In the genomic region with DNA sequence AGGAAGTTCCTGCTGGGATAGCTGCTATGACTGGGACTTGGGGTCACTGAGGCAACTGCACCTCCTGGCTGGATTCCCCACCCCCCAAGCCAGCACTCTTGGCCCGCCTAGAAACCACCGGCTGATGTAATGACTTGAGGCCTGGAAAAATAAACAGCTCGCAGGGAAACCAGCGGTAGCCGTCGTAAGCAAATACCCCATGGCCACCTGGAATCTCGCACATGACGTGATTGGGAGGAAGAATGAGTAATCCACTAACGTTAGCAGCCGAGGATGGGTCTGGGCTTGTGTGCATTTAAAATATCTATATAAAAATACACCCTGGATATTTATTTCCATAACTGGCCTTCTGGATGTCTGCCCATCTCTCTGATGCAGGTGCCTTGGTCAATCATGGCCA, we compare ENCODE assay signal across 15 cellular contexts.
DNase-seq lines count a peak whose midpoint lies in the region; TF ChIP-seq lines count a peak whose summit lies in the region.
"Had no signal": no experiment of that assay in that cellular context is flagged by ENCODE, and none has a peak within 500 bp of the region (broad histone marks: within the 10 kb centered on the region; RNA-seq: fewer than 3 reads in every experiment).

No MANE protein-coding gene starts in this region.

- no peak overlapping the region for H2AK5ac ChIP-seq in neuronal stem cell (ENCODE audit: low read depth, low read length)

- peaks cover 9% of the 10 kb centered on the region; the same call in 1 of the 2 replicates for H3K4me1 ChIP-seq in GM23248 (ENCODE audit: insufficient read depth)
- peaks cover 60% of the 10 kb centered on the region for H3K4me1 ChIP-seq in mammary epithelial cell (ENCODE audit: insufficient read depth, low read length)
- H3K4me1 ChIP-seq in neuronal stem cell (ENCODE audit: control insufficient read depth in 2 of 2, insufficient read depth in 1 of 2, low read depth in 1 of 2, low read length in 2 of 2), result peaks cover 0 to 6% of the 10 kb centered on the region in 2 donors
- no peaks in the 10 kb centered on the region for H3K4me1 ChIP-seq in CD8-positive, alpha-beta memory T cell (ENCODE audit: insufficient read depth, low read length)
- no peaks in the 10 kb centered on the region for H3K4me1 ChIP-seq in ascending aorta
- H3K4me1 ChIP-seq: testis had no signal

- no peaks in the 10 kb centered on the region for H3K36me3 Mint-ChIP-seq in CD8-positive, alpha-beta memory T cell
- H3K36me3 Mint-ChIP-seq in activated CD4-positive, alpha-beta T cell treated with anti-CD3 and anti-CD28 coated beads, Interleukin-2, amount 10 ng/mL, durations not matched to agents 24 days and 14 days (ENCODE audit: low read depth), result no peaks in the 10 kb centered on the region
- H3K36me3 Mint-ChIP-seq: CD4-positive, alpha-beta memory T cell had no signal

- no TSS peak for BruUV-seq in mammary epithelial cell (replicated peaks; lab: Mats Ljungman, UMichigan)

- H3K27ac ChIP-seq in GM23248, result peak overlapping the region; percentile 68
- H3K27ac ChIP-seq in mammary epithelial cell (ENCODE audit: insufficient read depth, low read depth, low read length), result peak overlapping the region; percentile 95
- H3K27ac ChIP-seq in neuronal stem cell (replicated peaks; ENCODE audit: low read length), result no peak overlapping the region
- H3K27ac ChIP-seq in CD8-positive, alpha-beta memory T cell (ENCODE audit: low read depth, low read length), result no peak overlapping the region
- H3K27ac ChIP-seq in ascending aorta, result no peak overlapping the region
- H3K27ac ChIP-seq: testis had no signal

- H3K4me3 Mint-ChIP-seq in CD8-positive, alpha-beta memory T cell, result no peak overlapping the region
- no peak overlapping the region for H3K4me3 Mint-ChIP-seq in activated CD4-positive, alpha-beta T cell treated with anti-CD3 and anti-CD28 coated beads, Interleukin-2, amount 10 ng/mL, durations not matched to agents 24 days and 14 days
- H3K4me3 Mint-ChIP-seq: CD4-positive, alpha-beta memory T cell; nephron had no signal

- no peak overlapping the region for H2BK5ac ChIP-seq in neuronal stem cell (ENCODE audit: low read length)

- H3K79me1 ChIP-seq in neuronal stem cell (ENCODE audit: low read depth, low read length), result no peaks in the 10 kb centered on the region

- peak overlapping the region; percentile 21 for H3K18ac ChIP-seq in neuronal stem cell (ENCODE audit: low read length)

- H3K79me2 ChIP-seq in GM23248 (ENCODE audit: insufficient read depth) (no peaks in the 10 kb centered on the region), mammary epithelial cell (ENCODE audit: insufficient read depth, low read length) (no peaks in the 10 kb centered on the region)

- H4K8ac ChIP-seq in neuronal stem cell (ENCODE audit: low read depth, low read length), result no peak overlapping the region

- no peaks in the 10 kb centered on the region for H3K9me3 ChIP-seq in GM23248 (ENCODE audit: low read depth)
- H3K9me3 ChIP-seq in mammary epithelial cell (replicated peaks; ENCODE audit: insufficient read depth, low read length), result no peaks in the 10 kb centered on the region
- peaks cover 0 to 3% of the 10 kb centered on the region in 2 donors for H3K9me3 ChIP-seq in neuronal stem cell (replicated peaks in 1 of 2; ENCODE audit: control insufficient read depth in 2 of 2, insufficient read depth in 1 of 2, low read depth in 1 of 2, low read length in 2 of 2)
- no peaks in the 10 kb centered on the region for H3K9me3 ChIP-seq in CD8-positive, alpha-beta memory T cell (ENCODE audit: low read length)
- H3K9me3 ChIP-seq in ascending aorta, result no peaks in the 10 kb centered on the region
- H3K9me3 ChIP-seq: testis had no signal

- no peak overlapping the region for H2BK15ac ChIP-seq in neuronal stem cell (ENCODE audit: low read length)

- H3K9ac ChIP-seq in GM23248 (no peak overlapping the region), mammary epithelial cell (ENCODE audit: insufficient read depth, low read length) (peak overlapping the region; percentile 65), neuronal stem cell (ENCODE audit: low read depth, low read length, poor library complexity) (no peak overlapping the region)

- in situ Hi-C loops in GM23248 (cut with MboI) (no loop called here), mammary epithelial cell (cut with MboI; ENCODE audit: low sequenced_read_pairs in 2 of 2) (no loop called here)

- no peak overlapping the region for H4K91ac ChIP-seq in neuronal stem cell (ENCODE audit: low read depth, low read length, poor library complexity)

- TF ChIP-seq CTCF in mammary epithelial cell (conservative IDR thresholded peaks at IDR 0.05 in 1 of 2, IDR thresholded peaks at IDR 0.05 in 1 of 2; ENCODE audit: extremely low read depth in 1 of 2, insufficient read depth in 1 of 2, low read depth in 1 of 2, low read length in 2 of 2), result no peak
- TF ChIP-seq CTCF in ascending aorta (IDR thresholded peaks at IDR 0.05), result no peak

- no peak overlapping the region for H3K14ac ChIP-seq in neuronal stem cell (ENCODE audit: low read length)

- no peaks in the 10 kb centered on the region for H3K9me3 Mint-ChIP-seq in CD8-positive, alpha-beta memory T cell
- H3K9me3 Mint-ChIP-seq in activated CD4-positive, alpha-beta T cell treated with anti-CD3 and anti-CD28 coated beads, Interleukin-2, amount 10 ng/mL, durations not matched to agents 24 days and 14 days, result no peaks in the 10 kb centered on the region
- H3K9me3 Mint-ChIP-seq: CD4-positive, alpha-beta memory T cell; nephron had no signal

- no peak overlapping the region for H2BK120ac ChIP-seq in neuronal stem cell (ENCODE audit: low read depth, low read length)

- peaks cover 2 to 14% of the 10 kb centered on the region in 2 donors for H3K27me3 Mint-ChIP-seq in CD8-positive, alpha-beta memory T cell
- H3K27me3 Mint-ChIP-seq in activated CD4-positive, alpha-beta T cell treated with anti-CD3 and anti-CD28 coated beads, Interleukin-2, amount 10 ng/mL, durations not matched to agents 24 days and 14 days, result peaks cover 8% of the 10 kb centered on the region

- H3K23ac ChIP-seq in neuronal stem cell (ENCODE audit: low read depth, low read length, poor library complexity), result no peak overlapping the region

- DNase-seq in GM23248 (peak; percentile 42), NCI-H510A treated with DMSO at 0.1 percent for 48 hours (lab: John Stamatoyannopoulos, UW) (peak; percentile 87), mammary epithelial cell (peak; percentile 100), neuronal stem cell (ENCODE audit: low spot score) (no peak), ascending aorta (ENCODE audit: low spot score in 2 of 2) (no peak)
- DNase-seq in CD8-positive, alpha-beta memory T cell, result no peak
- no peak for DNase-seq in activated T-cell treated with anti-CD3 and anti-CD28 coated beads, Interleukin-2, amount 50 U/mL, for 48 hours
- DNase-seq in activated CD4-positive, alpha-beta T cell treated with anti-CD3 and anti-CD28 coated beads, Interleukin-2, amount 10 ng/mL, durations not matched to agents 24 days and 14 days, result no peak
- DNase-seq: CD4-positive, alpha-beta memory T cell; hypothalamus; NCI-H1105; stimulated activated CD4-positive, alpha-beta T cell treated with anti-CD3 and anti-CD28 coated beads, Interleukin-4, amount 100 ng/mL, for 1 hour; SW 1271; testis had no signal

- dilution Hi-C loops in mammary epithelial cell (cut with HindIII; ENCODE audit: low sequenced_read_pairs), result no loop called here

- intact Hi-C loops in mammary epithelial cell (cut with micrococcal nuclease), result loop anchor here (1.0 kb wide), 1 partner anchor 11 kb away; no protein-coding TSS in a partner anchor
- intact Hi-C loops in ascending aorta (cut with DNase I), result loop anchor here (5.0 kb wide), 1 partner anchor 122 kb away; a partner anchor contains a TSS
- intact Hi-C loops in activated CD4-positive, alpha-beta T cell treated with anti-CD3 and anti-CD28 coated beads, Interleukin-2, amount 10 ng/mL, durations not matched to agents 24 days and 14 days (cut with micrococcal nuclease), result no loop called here

- peak overlapping the region in 1 of 8 donors; percentile 44 for H3K27ac Mint-ChIP-seq in CD8-positive, alpha-beta memory T cell
- no peak overlapping the region for H3K27ac Mint-ChIP-seq in activated CD4-positive, alpha-beta T cell treated with anti-CD3 and anti-CD28 coated beads, Interleukin-2, amount 10 ng/mL, durations not matched to agents 24 days and 14 days
- H3K27ac Mint-ChIP-seq: CD4-positive, alpha-beta memory T cell; nephron had no signal

- H3K4me1 Mint-ChIP-seq in CD8-positive, alpha-beta memory T cell, result no peaks in the 10 kb centered on the region
- H3K4me1 Mint-ChIP-seq in activated CD4-positive, alpha-beta T cell treated with anti-CD3 and anti-CD28 coated beads, Interleukin-2, amount 10 ng/mL, durations not matched to agents 24 days and 14 days, result no peaks in the 10 kb centered on the region
- H3K4me1 Mint-ChIP-seq: CD4-positive, alpha-beta memory T cell had no signal

- 44 to 45% methylated on average over 10 of the region's 10 CpGs for WGBS in GM23248 (ENCODE audit: low coverage in 1 of 2, low lambda C conversion rate in 2 of 2, missing lambda C conversion rate in 2 of 2), 2 experiments
- 13% methylated on average over 4 of the region's 10 CpGs for WGBS in mammary epithelial cell (ENCODE audit: low coverage, missing lambda C conversion rate)
- WGBS in neuronal stem cell (ENCODE audit: extremely low coverage in 2 of 2, insufficient read length in 2 of 2, insufficient replicate concordance in 1 of 2), 2 donors, result no CpG with 5 or more reads among the region's 10 CpGs

- H3K4ac ChIP-seq in neuronal stem cell (ENCODE audit: low read length), result no peak overlapping the region

- H4K20me1 ChIP-seq in GM23248 (ENCODE audit: insufficient read depth) (no peaks in the 10 kb centered on the region), mammary epithelial cell (ENCODE audit: insufficient read depth, low read length) (no peaks in the 10 kb centered on the region)

- H3K36me3 ChIP-seq in GM23248 (ENCODE audit: low read depth) (no peaks in the 10 kb centered on the region), mammary epithelial cell (ENCODE audit: insufficient read depth, low read length) (no peaks in the 10 kb centered on the region), neuronal stem cell (replicated peaks in 1 of 2; ENCODE audit: control insufficient read depth in 2 of 2, insufficient read depth in 2 of 2, low read length in 2 of 2) (peaks cover 35 to 99% of the 10 kb centered on the region in 2 donors), ascending aorta (no peaks in the 10 kb centered on the region)
- no peaks in the 10 kb centered on the region for H3K36me3 ChIP-seq in CD8-positive, alpha-beta memory T cell (ENCODE audit: insufficient read depth, low read length)

- H2AFZ ChIP-seq in GM23248 (no peak overlapping the region), mammary epithelial cell (ENCODE audit: low read depth, low read length) (peak overlapping the region; percentile 15), neuronal stem cell (ENCODE audit: low read length) (no peak overlapping the region)

- H3K4me2 ChIP-seq in GM23248 (ENCODE audit: unreplicated experiment), result no peak overlapping the region
- peak overlapping the region; percentile 66 for H3K4me2 ChIP-seq in mammary epithelial cell (ENCODE audit: insufficient read depth, low read depth, low read length)
- H3K4me2 ChIP-seq in neuronal stem cell (ENCODE audit: insufficient read depth, low read length, poor library complexity, severe bottlenecking), result no peak overlapping the region

- peaks cover 5% of the 10 kb centered on the region; the same call in 1 of the 2 replicates for H3F3A ChIP-seq in GM23248 (ENCODE audit: insufficient read depth)

- H3K4me3 ChIP-seq in GM23248, result no peak overlapping the region
- no peak overlapping the region for H3K4me3 ChIP-seq in mammary epithelial cell (replicated peaks in 1 of 3; ENCODE audit: insufficient read depth in 1 of 3, low read depth in 2 of 3, low read length in 3 of 3)
- H3K4me3 ChIP-seq in neuronal stem cell (ENCODE audit: low read length in 2 of 2), result no peak overlapping the region
- H3K4me3 ChIP-seq in CD8-positive, alpha-beta memory T cell (ENCODE audit: low read length), result no peak overlapping the region
- no peak overlapping the region for H3K4me3 ChIP-seq in ascending aorta
- H3K4me3 ChIP-seq: testis had no signal

- H3K27me3 ChIP-seq in GM23248 (replicated peaks; ENCODE audit: insufficient read depth) (no peaks in the 10 kb centered on the region), mammary epithelial cell (ENCODE audit: insufficient read depth, low read length) (no peaks in the 10 kb centered on the region), neuronal stem cell (ENCODE audit: control insufficient read depth in 3 of 3, insufficient read depth in 3 of 3, low read depth in 1 of 3, low read length in 3 of 3) (no peaks in the 10 kb centered on the region), ascending aorta (no peaks in the 10 kb centered on the region)
- H3K27me3 ChIP-seq in CD8-positive, alpha-beta memory T cell (ENCODE audit: insufficient read depth, low read length, poor library complexity, severe bottlenecking), result no peaks in the 10 kb centered on the region
- H3K27me3 ChIP-seq: testis had no signal

- CTCF ChIA-PET in mammary epithelial cell (lab: Charles Lee; ENCODE audit: low non-redundant PET), result interaction anchor here (0.6 kb wide), 1 partner anchor 819 kb away, joined by 3 read pairs; no protein-coding TSS in a partner anchor
- CTCF ChIA-PET in CD8-positive, alpha-beta memory T cell (lab: Charles Lee), result no interaction called here

- POLR2A ChIA-PET in CD8-positive, alpha-beta memory T cell (lab: Charles Lee), result no interaction called here

- H3K9me2 ChIP-seq in GM23248 (ENCODE audit: insufficient read depth), result no peaks in the 10 kb centered on the region

- no peak overlapping the region for H2BK12ac ChIP-seq in neuronal stem cell (ENCODE audit: low read length)

Comparison
In these comparisons a context has a peak if more than half of its experiments do, and no peak if none do; other contexts are left out.
1. DNase-seq: peak in GM23248 (single experiment), NCI-H510A treated with DMSO at 0.1 percent for 48 hours (single experiment) and mammary epithelial cell (single experiment); none in neuronal stem cell (single experiment), CD8-positive, alpha-beta memory T cell (0 of 5), activated T-cell treated with anti-CD3 and anti-CD28 coated beads, Interleukin-2, amount 50 U/mL, for 48 hours (0 of 2), ascending aorta (0 of 2) and activated CD4-positive, alpha-beta T cell treated with anti-CD3 and anti-CD28 coated beads, Interleukin-2, amount 10 ng/mL, durations not matched to agents 24 days and 14 days (single experiment).
2. H3K27ac ChIP-seq: peak in GM23248 (single experiment) and mammary epithelial cell (single experiment); none in neuronal stem cell (single experiment), CD8-positive, alpha-beta memory T cell (single experiment) and ascending aorta (0 of 2).